In the genomic region with DNA sequence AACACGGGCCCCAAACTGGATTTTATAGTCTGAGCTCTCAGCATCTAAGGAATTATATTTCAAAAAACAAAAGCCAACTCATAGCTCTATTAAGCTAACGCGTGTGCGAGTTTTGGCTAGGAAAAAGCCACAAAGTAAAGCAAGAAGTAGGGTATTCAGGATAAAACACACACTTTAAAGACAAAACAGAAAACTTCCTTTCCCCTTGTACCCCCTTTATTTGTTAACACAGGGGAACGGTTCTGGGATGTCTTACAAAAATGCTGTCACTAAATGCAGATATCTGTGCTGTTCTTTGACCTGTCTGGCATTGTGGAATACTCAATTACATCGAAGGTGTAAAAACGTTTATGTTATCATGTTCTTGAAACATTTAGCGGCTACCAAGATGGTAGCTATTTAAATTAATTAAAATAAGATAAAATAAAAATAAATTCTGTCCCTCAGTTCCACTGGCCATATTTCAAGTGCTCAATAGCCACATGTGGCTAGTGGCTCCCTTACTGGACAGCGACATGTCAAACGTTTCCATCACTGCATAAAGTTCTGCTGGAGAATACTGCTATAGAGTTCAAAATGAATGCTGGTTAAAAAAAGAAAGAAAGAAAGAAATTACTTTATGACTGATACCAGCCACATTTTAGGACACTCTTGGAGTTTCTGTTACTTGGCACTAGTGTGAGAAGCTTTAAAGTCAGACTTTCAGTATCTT, we compare ENCODE assay signal across 10 cellular contexts. TPM values are rescaled to one million over a fixed set of nuclear protein-coding genes. Genes with fewer than 3 reads are reported as not detected.
A peak's percentile ranks its signal among the peaks of the same experiment; 100 is the strongest.
DNase-seq lines count a peak whose midpoint lies in the region; ATAC-seq, FAIRE-seq and TF ChIP-seq lines count a peak whose summit lies in the region.
"Had no signal": no experiment of that assay in that cellular context is flagged by ENCODE, and none has a peak within 500 bp of the region (broad histone marks: within the 10 kb centered on the region; RNA-seq: fewer than 3 reads in every experiment).

No MANE protein-coding gene starts in this region.

- ATAC-seq in stimulated activated naive CD8-positive, alpha-beta T cell treated with anti-CD3 and anti-CD28 coated beads, Interleukin-15, amount 100 ng/mL, for 72 hours = no peak
- no peak for ATAC-seq in activated CD8-positive, alpha-beta T cell treated with anti-CD3 and anti-CD28 coated beads, Interleukin-2, amount 10 ng/mL, durations not matched to agents 7 days and 5 days
- ATAC-seq in GM21529 (IDR thresholded peaks at IDR 0.05; ENCODE audit: unreplicated experiment) (no peak), left lobe of liver (no peak)

- H3K36me3 Mint-ChIP-seq in activated CD8-positive, alpha-beta T cell treated with anti-CD3 and anti-CD28 coated beads, Interleukin-2, amount 10 ng/mL, durations not matched to agents 7 days and 5 days (ENCODE audit: low read depth) = no peaks in the 10 kb centered on the region

- no peaks in the 10 kb centered on the region for H3K9me3 Mint-ChIP-seq in stimulated activated naive CD8-positive, alpha-beta T cell treated with anti-CD3 and anti-CD28 coated beads, Interleukin-15, amount 100 ng/mL, for 72 hours
- no peaks in the 10 kb centered on the region for H3K9me3 Mint-ChIP-seq in activated CD8-positive, alpha-beta T cell treated with anti-CD3 and anti-CD28 coated beads, Interleukin-2, amount 10 ng/mL, durations not matched to agents 7 days and 5 days (ENCODE audit: insufficient read depth)

- DNase-seq in HFF-Myc (ENCODE audit: extremely low read depth, low read depth) (no peak), adrenal gland (no peak), kidney (no peak), NCI-H1048 (lab: John Stamatoyannopoulos, UW) (no peak), left lobe of liver (ENCODE audit: low spot score) (no peak)
- DNase-seq in stimulated activated naive CD8-positive, alpha-beta T cell treated with anti-CD3 and anti-CD28 coated beads, Interleukin-15, amount 100 ng/mL, for 72 hours = no peak
- DNase-seq in activated CD8-positive, alpha-beta T cell treated with anti-CD3 and anti-CD28 coated beads, Interleukin-2, amount 10 ng/mL, durations not matched to agents 7 days and 5 days = no peak
- DNase-seq: T-helper 1 cell had no signal

- 17 to 21% (median 19%) methylated on average over 10 of the region's 10 CpGs for WGBS in adrenal gland, 4 donors

- H3K4me3 ChIP-seq in HFF-Myc (replicated peaks; ENCODE audit: low read depth, low read length) = peak overlapping the region; percentile 51
- peak overlapping the region in 2 of 4 donors; percentile 71 to 72 for H3K4me3 ChIP-seq in adrenal gland
- H3K4me3 ChIP-seq in kidney (ENCODE audit: low read length in 2 of 2) = peak overlapping the region; percentile 68 to 70

- CTCF ChIA-PET in activated CD8-positive, alpha-beta T cell treated with anti-CD3 and anti-CD28 coated beads, Interleukin-2, amount 10 ng/mL, durations not matched to agents 7 days and 5 days (lab: Charles Lee) = no interaction called here

- H3K9ac ChIP-seq in kidney (ENCODE audit: low read length in 2 of 2) = peak overlapping the region; percentile 68 to 73

- POLR2A ChIA-PET in activated CD8-positive, alpha-beta T cell treated with anti-CD3 and anti-CD28 coated beads, Interleukin-2, amount 10 ng/mL, durations not matched to agents 7 days and 5 days (lab: Charles Lee) = no interaction called here

- H3K36me3 ChIP-seq in adrenal gland (replicated peaks in 1 of 2) = no peaks in the 10 kb centered on the region
- no peaks in the 10 kb centered on the region for H3K36me3 ChIP-seq in kidney (ENCODE audit: control insufficient read depth in 1 of 2, insufficient read depth in 2 of 2, low read length in 2 of 2)

- peaks cover 13% of the 10 kb centered on the region for H3K4me1 Mint-ChIP-seq in stimulated activated naive CD8-positive, alpha-beta T cell treated with anti-CD3 and anti-CD28 coated beads, Interleukin-15, amount 100 ng/mL, for 72 hours
- H3K4me1 Mint-ChIP-seq in activated CD8-positive, alpha-beta T cell treated with anti-CD3 and anti-CD28 coated beads, Interleukin-2, amount 10 ng/mL, durations not matched to agents 7 days and 5 days (ENCODE audit: low read depth) = peaks cover 6% of the 10 kb centered on the region

- FAIRE-seq in kidney (lab: Jason Lieb, UNC) = no peak
- FAIRE-seq: bronchial epithelial cell had no signal

- peak overlapping the region; percentile 50 to 74 for H3K4me3 Mint-ChIP-seq in stimulated activated naive CD8-positive, alpha-beta T cell treated with anti-CD3 and anti-CD28 coated beads, Interleukin-15, amount 100 ng/mL, for 72 hours
- no peak overlapping the region for H3K4me3 Mint-ChIP-seq in activated CD8-positive, alpha-beta T cell treated with anti-CD3 and anti-CD28 coated beads, Interleukin-2, amount 10 ng/mL, durations not matched to agents 7 days and 5 days

- H3K9me3 ChIP-seq in adrenal gland (replicated peaks in 1 of 3) (no peaks in the 10 kb centered on the region), kidney (ENCODE audit: control insufficient read depth in 1 of 2, low read length in 2 of 2) (no peaks in the 10 kb centered on the region)

- peak overlapping the region in 4 of 5 donors; percentile 61 to 91 (median 84) for H3K27ac ChIP-seq in adrenal gland
- H3K27ac ChIP-seq in kidney (ENCODE audit: low read depth in 2 of 2, low read length in 2 of 2) = peak overlapping the region; percentile 81 to 88

- no peak overlapping the region for H3K27ac Mint-ChIP-seq in stimulated activated naive CD8-positive, alpha-beta T cell treated with anti-CD3 and anti-CD28 coated beads, Interleukin-15, amount 100 ng/mL, for 72 hours
- H3K27ac Mint-ChIP-seq in activated CD8-positive, alpha-beta T cell treated with anti-CD3 and anti-CD28 coated beads, Interleukin-2, amount 10 ng/mL, durations not matched to agents 7 days and 5 days = no peak overlapping the region

- H3K4me1 ChIP-seq in adrenal gland (replicated peaks in 1 of 2) = peaks cover 6 to 42% of the 10 kb centered on the region in 2 donors
- H3K4me1 ChIP-seq in kidney (ENCODE audit: control insufficient read depth in 1 of 2, insufficient read depth in 1 of 2, low read depth in 1 of 2, low read length in 2 of 2) = peaks cover 0 to 4% of the 10 kb centered on the region in 2 donors

- intact Hi-C loops in adrenal gland (cut with DNase I) (no loop called here), kidney (cut with DNase I) (no loop called here)

- H3K27me3 Mint-ChIP-seq in stimulated activated naive CD8-positive, alpha-beta T cell treated with anti-CD3 and anti-CD28 coated beads, Interleukin-15, amount 100 ng/mL, for 72 hours = peaks cover 59% of the 10 kb centered on the region
- peaks cover 44% of the 10 kb centered on the region for H3K27me3 Mint-ChIP-seq in activated CD8-positive, alpha-beta T cell treated with anti-CD3 and anti-CD28 coated beads, Interleukin-2, amount 10 ng/mL, durations not matched to agents 7 days and 5 days (ENCODE audit: low read depth)

- TF ChIP-seq CTCF in HFF-Myc (IDR thresholded peaks at IDR 0.05; ENCODE audit: low read depth, low read length, missing control alignments) (no peak), adrenal gland (IDR thresholded peaks at IDR 0.05) (no peak), kidney (IDR thresholded peaks at IDR 0.05; ENCODE audit: borderline replicate concordance, extremely low read depth, insufficient read depth) (no peak)

- H3K27me3 ChIP-seq in adrenal gland = no peaks in the 10 kb centered on the region

- no peak for TF ChIP-seq POLR2A in adrenal gland (IDR thresholded peaks at IDR 0.05)

RNA-seq across cellular contexts. Expression of a gene that starts 7.2 kb away (rescaled TPM):
- total RNA-seq in adrenal gland (100 to 1,000 TPM in 2 of 8 donors, 10 to 100 TPM in 6; 43.6 to 172 (median 79.4) TPM), kidney (75.4 TPM), left lobe of liver (5.1 TPM)
- polyA plus RNA-seq in adrenal gland (10 to 100 TPM; 26.8 to 63.7 (median 36.4) TPM), kidney (ENCODE audit: insufficient read depth, low read depth, low replicate concordance) (5.3 TPM)
- total RNA-seq in activated CD8-positive, alpha-beta T cell treated with anti-CD3 and anti-CD28 coated beads, Interleukin-2, amount 10 ng/mL, durations not matched to agents 7 days and 5 days = under 1 TPM; 0.13 to 0.53 TPM
